In genomic region chr14:104765517-104765916, GRCh38 we compare ENCODE assay signal across 13 cellular contexts. TPM values are rescaled to one million over a fixed set of nuclear protein-coding genes. Genes with fewer than 3 reads are reported as not detected.
A peak's percentile ranks its signal among the peaks of the same experiment; 100 is the strongest.
DNase-seq lines count a peak whose midpoint lies in the region; ATAC-seq and TF ChIP-seq lines count a peak whose summit lies in the region.
"Had no signal": no experiment of that assay in that cellular context is flagged by ENCODE, and none has a peak within 500 bp of the region (broad histone marks: within the 10 kb centered on the region; RNA-seq: fewer than 3 reads in every experiment).

No MANE protein-coding gene starts in this region.

- H3K79me2 ChIP-seq in Loucy (ENCODE audit: insufficient read depth, low read length): peaks cover 21% of the 10 kb centered on the region

- H3K9me3 Mint-ChIP-seq in endothelial cell (ENCODE audit: unreplicated experiment): no peaks in the 10 kb centered on the region
- H3K9me3 Mint-ChIP-seq: CD4-positive, CD25-positive, alpha-beta regulatory T cell had no signal

- peaks cover 29% of the 10 kb centered on the region for H3K36me3 Mint-ChIP-seq in endothelial cell (ENCODE audit: low read depth, unreplicated experiment)

- H3K4me1 ChIP-seq in Loucy (ENCODE audit: insufficient read depth, low read length, poor library complexity, severe bottlenecking) (peaks cover 10% of the 10 kb centered on the region), right lobe of liver (peaks cover 0 to 33% (median 11%) of the 10 kb centered on the region in 4 donors)

- 33% methylated on average over 3 of the region's 3 CpGs for whole genome bisulfite sequencing in right lobe of liver (ENCODE audit: insufficient coverage, low coverage, low lambda C conversion rate, missing lambda C conversion rate)

- intact Hi-C loops in right lobe of liver (cut with DNase I): loop anchor here in 1 of 2 donors (5.0 kb wide), 1 partner anchor 57 kb away; no protein-coding TSS in a partner anchor

- no peaks in the 10 kb centered on the region for H3K9me2 ChIP-seq in Loucy (replicated peaks; ENCODE audit: low read depth, low read length)

- no peak for ATAC-seq in right lobe of liver
- no peak for ATAC-seq in GM19467 (IDR thresholded peaks at IDR 0.05; ENCODE audit: unreplicated experiment)

- no peak overlapping the region for H3K27ac Mint-ChIP-seq in endothelial cell (ENCODE audit: unreplicated experiment)

- peak overlapping the region in 2 of 3 donors; percentile 20 to 38 for H3K27ac ChIP-seq in right lobe of liver

- H3K27me3 ChIP-seq in Loucy (ENCODE audit: insufficient read depth, low read length, poor library complexity, severe bottlenecking) (no peaks in the 10 kb centered on the region), right lobe of liver (no peaks in the 10 kb centered on the region)
- H3K27me3 ChIP-seq: BE2C had no signal

- H3K4me3 ChIP-seq in Loucy (ENCODE audit: low read length, poor library complexity, severe bottlenecking): peak overlapping the region; percentile 27
- peak overlapping the region; percentile 22 to 50 (median 37) for H3K4me3 ChIP-seq in right lobe of liver

- no peak overlapping the region for H3K9ac ChIP-seq in Loucy (ENCODE audit: low read depth, low read length, poor library complexity, severe bottlenecking)

- H3K4me1 Mint-ChIP-seq in endothelial cell (ENCODE audit: unreplicated experiment): peaks cover 34% of the 10 kb centered on the region

- no peak for DNase-seq in endothelial cell (ENCODE audit: low spot score)
- no peak for DNase-seq in right lobe of liver
- DNase-seq in ureter (ENCODE audit: low spot score): no peak
- no peak for DNase-seq in HT-29 (ENCODE audit: low spot score)
- DNase-seq: ACHN; BE2C; C1 segment of cervical spinal cord; CD4-positive, CD25-positive, alpha-beta regulatory T cell; CD8-positive, alpha-beta memory T cell; COR-L47 had no signal

- H3K36me3 ChIP-seq in Loucy (ENCODE audit: insufficient read depth, low read length): peaks cover 10% of the 10 kb centered on the region; the same call in 1 of the 2 replicates
- H3K36me3 ChIP-seq in right lobe of liver: no peaks in the 10 kb centered on the region

- peak overlapping the region; percentile 27 for H3K4me3 Mint-ChIP-seq in endothelial cell (ENCODE audit: unreplicated experiment)
- H3K4me3 Mint-ChIP-seq: CD4-positive, CD25-positive, alpha-beta regulatory T cell; CD8-positive, alpha-beta memory T cell had no signal

- TF ChIP-seq POLR2A in right lobe of liver (IDR thresholded peaks at IDR 0.05): no peak

- TF ChIP-seq CTCF in Loucy (conservative IDR thresholded peaks at IDR 0.05; ENCODE audit: low read length) (no peak), endothelial cell (IDR thresholded peaks at IDR 0.05; ENCODE audit: unreplicated experiment) (no peak), right lobe of liver (IDR thresholded peaks at IDR 0.05) (no peak)

- no peak overlapping the region for H2AFZ ChIP-seq in Loucy (ENCODE audit: low read length)

- H4K20me1 ChIP-seq in Loucy (ENCODE audit: insufficient read depth, low read length, poor library complexity, severe bottlenecking): no peaks in the 10 kb centered on the region

- peaks cover 3% of the 10 kb centered on the region; the same call in 1 of the 2 replicates for H3F3A ChIP-seq in Loucy (ENCODE audit: low read depth)

- H3K9me3 ChIP-seq in Loucy (ENCODE audit: insufficient read depth, low read depth, low read length): no peaks in the 10 kb centered on the region
- no peaks in the 10 kb centered on the region for H3K9me3 ChIP-seq in right lobe of liver
- H3K9me3 ChIP-seq: BE2C, HAP-1 had no signal

- H3K4me2 ChIP-seq in Loucy (ENCODE audit: low read depth, low read length, poor library complexity, severe bottlenecking): peak overlapping the region; percentile 54

- H3K27me3 Mint-ChIP-seq in endothelial cell (ENCODE audit: unreplicated experiment): peaks cover 11% of the 10 kb centered on the region
- H3K27me3 Mint-ChIP-seq: CD4-positive, CD25-positive, alpha-beta regulatory T cell; CD8-positive, alpha-beta memory T cell had no signal

RNA-seq across cellular contexts. Expression of gene SIVA1, which starts 12.6 kb away (rescaled TPM):
- 84.3 TPM for total RNA-seq in endothelial cell (ENCODE audit: unreplicated experiment)
- 100 to 1,000 TPM in 2 of 6 experiments, 10 to 100 TPM in 4; 38.1 to 252 (median 50.6) TPM for total RNA-seq in right lobe of liver
- total RNA-seq in ureter: 56.5 TPM
- 243 and 250 TPM in 2 replicates for total RNA-seq in HT-29 (2014; rRNA removed; shearing (Covaris generic))

RNA-seq across cellular contexts. Expression of gene AKT1, which starts 30.0 kb away (rescaled TPM):
- total RNA-seq in endothelial cell (ENCODE audit: unreplicated experiment): 133 TPM
- 10 to 100 TPM; 66.7 to 92.1 (median 83.9) TPM for total RNA-seq in right lobe of liver
- total RNA-seq in ureter: 116 TPM
- total RNA-seq in HT-29 (2014; rRNA removed; shearing (Covaris generic)): 161 and 168 TPM in 2 replicates

RNA-seq across cellular contexts. Expression of gene ZBTB42, which starts 35.4 kb away (rescaled TPM):
- 2.4 TPM for total RNA-seq in endothelial cell (ENCODE audit: unreplicated experiment)
- total RNA-seq in right lobe of liver: 10 to 100 TPM in 2 of 6 experiments, 1 to 10 TPM in 4; 2.2 to 13.7 (median 3.6) TPM
- 9.4 TPM for total RNA-seq in ureter
- 12.1 and 17.2 TPM in 2 replicates for total RNA-seq in HT-29 (2014; rRNA removed; shearing (Covaris generic))

RNA-seq across cellular contexts. Expression of gene ADSS1, which starts 41.5 kb away (rescaled TPM):
- total RNA-seq in endothelial cell (ENCODE audit: unreplicated experiment): 6.1 TPM
- 10 to 100 TPM in 5 of 6 experiments, 1 to 10 TPM in 1; 8.1 to 50.5 (median 36.8) TPM for total RNA-seq in right lobe of liver
- total RNA-seq in ureter: 11.0 TPM
- 2.1 and 8.3 TPM in 2 replicates for total RNA-seq in HT-29 (2014; rRNA removed; shearing (Covaris generic))
